13 cellular contexts compared by ENCODE assay signal in genomic region chr22:29719894-29720645, GRCh38. TPM values are rescaled to one million over a fixed set of nuclear protein-coding genes. Genes with fewer than 3 reads are reported as not detected.
A peak's percentile ranks its signal among the peaks of the same experiment; 100 is the strongest.
DNase-seq lines count a peak whose midpoint lies in the region; ATAC-seq and TF ChIP-seq lines count a peak whose summit lies in the region.
"Had no signal": no experiment of that assay in that cellular context is flagged by ENCODE, and none has a peak within 500 bp of the region (broad histone marks: within the 10 kb centered on the region; RNA-seq: fewer than 3 reads in every experiment).

Gene CABP7, plus strand, starts transcription at chr22:29720003. Its CDS starts 422 bp downstream, at chr22:29720425.

- H3K4me3 Mint-ChIP-seq in activated naive CD4-positive, alpha-beta T cell treated with anti-CD3 and anti-CD28 coated beads, Interleukin-2, amount 50 U/mL, for 24 hours = peak within 1 kb of the TSS; percentile 19
- H3K4me3 Mint-ChIP-seq in T-cell = peak within 1 kb of the TSS; percentile 13 to 60 (median 17)
- H3K4me3 Mint-ChIP-seq in glutamatergic neuron (ENCODE audit: unreplicated experiment) = peak within 1 kb of the TSS; percentile 70
- peak within 1 kb of the TSS; percentile 73 for H3K4me3 Mint-ChIP-seq in stimulated activated memory B cell treated with anti-CD40 and anti-IgM and Interleukin-4, amounts not matched to agents 10 μg/mL and 1 μg/mL and 100 μg/mL, for 72 hours

- no peak within 1 kb of the TSS for H3K27ac Mint-ChIP-seq in activated naive CD4-positive, alpha-beta T cell treated with anti-CD3 and anti-CD28 coated beads, Interleukin-2, amount 50 U/mL, for 24 hours
- H3K27ac Mint-ChIP-seq in T-cell (no peak within 1 kb of the TSS), glutamatergic neuron (ENCODE audit: unreplicated experiment) (no peak within 1 kb of the TSS)
- no peak within 1 kb of the TSS for H3K27ac Mint-ChIP-seq in stimulated activated memory B cell treated with anti-CD40 and anti-IgM and Interleukin-4, amounts not matched to agents 10 μg/mL and 1 μg/mL and 100 μg/mL, for 72 hours

- POLR2A ChIA-PET in T-cell (lab: Charles Lee) = no interaction called here

- peaks cover 30% of the 10 kb centered on the region for H3K27me3 Mint-ChIP-seq in activated naive CD4-positive, alpha-beta T cell treated with anti-CD3 and anti-CD28 coated beads, Interleukin-2, amount 50 U/mL, for 24 hours
- peaks cover 36 to 51% of the 10 kb centered on the region in 2 donors for H3K27me3 Mint-ChIP-seq in T-cell
- peaks cover 27% of the 10 kb centered on the region for H3K27me3 Mint-ChIP-seq in glutamatergic neuron (ENCODE audit: unreplicated experiment)
- peaks cover 77% of the 10 kb centered on the region for H3K27me3 Mint-ChIP-seq in stimulated activated memory B cell treated with anti-CD40 and anti-IgM and Interleukin-4, amounts not matched to agents 10 μg/mL and 1 μg/mL and 100 μg/mL, for 72 hours

- no peak for DNase-seq in activated naive CD4-positive, alpha-beta T cell (lab: John Stamatoyannopoulos, UW)
- DNase-seq in T-cell (no peak), glutamatergic neuron (peak; percentile 45), putamen (ENCODE audit: low spot score) (no peak), erythroblast (lab: John Stamatoyannopoulos, UW) (no peak)
- DNase-seq: activated CD4-positive, alpha-beta T cell treated with anti-CD3 and anti-CD28 coated beads for 48 hours; foreskin keratinocyte; HCEC 1CT; MG63 had no signal

- TF ChIP-seq CTCF in glutamatergic neuron (IDR thresholded peaks at IDR 0.05; ENCODE audit: partially characterized antibody, unreplicated experiment) = no peak

- ATAC-seq in T-cell (replicated peaks in 1 of 4) = peak in 3 of 4 experiments; percentile 15 to 32 (median 26)
- ATAC-seq in stimulated activated memory B cell treated with anti-CD40 and anti-IgM and Interleukin-4, amounts not matched to agents 10 μg/mL and 1 μg/mL and 100 μg/mL, for 72 hours = no peak
- no peak for ATAC-seq in GM19467 (IDR thresholded peaks at IDR 0.05; ENCODE audit: unreplicated experiment)
- ATAC-seq: foreskin keratinocyte had no signal

- H3K36me3 Mint-ChIP-seq in activated naive CD4-positive, alpha-beta T cell treated with anti-CD3 and anti-CD28 coated beads, Interleukin-2, amount 50 U/mL, for 24 hours = peaks cover 2% of the 10 kb centered on the region
- H3K36me3 Mint-ChIP-seq in T-cell (no peaks in the 10 kb centered on the region), glutamatergic neuron (ENCODE audit: unreplicated experiment) (no peaks in the 10 kb centered on the region)
- H3K36me3 Mint-ChIP-seq in stimulated activated memory B cell treated with anti-CD40 and anti-IgM and Interleukin-4, amounts not matched to agents 10 μg/mL and 1 μg/mL and 100 μg/mL, for 72 hours = no peaks in the 10 kb centered on the region

- no peak for TF ChIP-seq POLR2A in erythroblast (IDR thresholded peaks at IDR 0.05; ENCODE audit: low read length)

- no peaks in the 10 kb centered on the region for H3K4me1 Mint-ChIP-seq in activated naive CD4-positive, alpha-beta T cell treated with anti-CD3 and anti-CD28 coated beads, Interleukin-2, amount 50 U/mL, for 24 hours
- H3K4me1 Mint-ChIP-seq in T-cell (peaks cover 0 to 9% (median 4%) of the 10 kb centered on the region in 3 donors), glutamatergic neuron (ENCODE audit: low read depth, unreplicated experiment) (peaks cover 27% of the 10 kb centered on the region)
- peaks cover 13% of the 10 kb centered on the region for H3K4me1 Mint-ChIP-seq in stimulated activated memory B cell treated with anti-CD40 and anti-IgM and Interleukin-4, amounts not matched to agents 10 μg/mL and 1 μg/mL and 100 μg/mL, for 72 hours

- H3K9me3 Mint-ChIP-seq in activated naive CD4-positive, alpha-beta T cell treated with anti-CD3 and anti-CD28 coated beads, Interleukin-2, amount 50 U/mL, for 24 hours = no peaks in the 10 kb centered on the region
- H3K9me3 Mint-ChIP-seq in T-cell (no peaks in the 10 kb centered on the region), glutamatergic neuron (ENCODE audit: unreplicated experiment) (peaks cover 22% of the 10 kb centered on the region)
- no peaks in the 10 kb centered on the region for H3K9me3 Mint-ChIP-seq in stimulated activated memory B cell treated with anti-CD40 and anti-IgM and Interleukin-4, amounts not matched to agents 10 μg/mL and 1 μg/mL and 100 μg/mL, for 72 hours

- CTCF ChIA-PET in T-cell (lab: Charles Lee) = no interaction called here

RNA-seq across cellular contexts. Expression of gene CABP7, which starts in this region (rescaled TPM):
- under 1 TPM; 0.07 to 0.56 (median 0.09) TPM for total RNA-seq in T-cell
- 14.6 TPM for total RNA-seq in glutamatergic neuron (ENCODE audit: unreplicated experiment)
- total RNA-seq: foreskin keratinocyte, ureter had no signal

Comparison
In these comparisons a context has a peak if more than half of its experiments do, and no peak if none do; other contexts are left out.
1. RNA of gene CABP7 (total RNA-seq): 14.6 TPM in glutamatergic neuron (single experiment); 0.07 to 0.56 TPM in T-cell; every median in the first group is over 10 times any median in the second.
2. Peak in ATAC-seq in T-cell; RNA of the gene not detected or under 1 TPM.
3. H3K4me3 Mint-ChIP-seq: peak in every context shown above with its lines; median percentile 73 in stimulated activated memory B cell treated with anti-CD40 and anti-IgM and Interleukin-4, amounts not matched to agents 10 μg/mL and 1 μg/mL and 100 μg/mL, for 72 hours; 70 in glutamatergic neuron; 19 in activated naive CD4-positive, alpha-beta T cell treated with anti-CD3 and anti-CD28 coated beads, Interleukin-2, amount 50 U/mL, for 24 hours; 17 in T-cell.